Comparison of ENCODE assay signal across 1 cellular context in genomic region chr7:22333680-22334141, GRCh38.
TF ChIP-seq lines count a peak whose summit lies in the region.

No MANE protein-coding gene starts in this region.

TF ChIP-seq in SK-N-SH, 30 proteins besides CTCF, POLR2A, EP300 and RAD21:
- no peak for TF ChIP-seq ZBTB33 (IDR thresholded peaks at IDR 0.05; ENCODE audit: borderline replicate concordance, low read depth)
- TF ChIP-seq RCOR1 (IDR thresholded peaks at IDR 0.05; ENCODE audit: low read length), result no peak
- TF ChIP-seq IRF3 (IDR thresholded peaks at IDR 0.05; ENCODE audit: low read depth, low read length), result no peak
- no peak for TF ChIP-seq NRF1 (IDR thresholded peaks at IDR 0.05; ENCODE audit: low read depth, low read length)
- no peak for TF ChIP-seq SMC3 (IDR thresholded peaks at IDR 0.05; ENCODE audit: low read depth, low read length)
- no peak for TF ChIP-seq GATA2 (CRISPR knock-in tag; IDR thresholded peaks at IDR 0.05)
- TF ChIP-seq MEF2A (IDR thresholded peaks at IDR 0.05; ENCODE audit: borderline replicate concordance, low read depth), result no peak
- no peak for TF ChIP-seq CHD2 (IDR thresholded peaks at IDR 0.05; ENCODE audit: low read length, partially characterized antibody)
- TF ChIP-seq TCF12 (IDR thresholded peaks at IDR 0.05), result no peak
- no peak for TF ChIP-seq TEAD4 (IDR thresholded peaks at IDR 0.05; ENCODE audit: borderline replicate concordance, insufficient read depth)
- TF ChIP-seq SIN3A (IDR thresholded peaks at IDR 0.05; ENCODE audit: borderline replicate concordance, low read depth, low read length), result no peak
